In the genomic region with DNA sequence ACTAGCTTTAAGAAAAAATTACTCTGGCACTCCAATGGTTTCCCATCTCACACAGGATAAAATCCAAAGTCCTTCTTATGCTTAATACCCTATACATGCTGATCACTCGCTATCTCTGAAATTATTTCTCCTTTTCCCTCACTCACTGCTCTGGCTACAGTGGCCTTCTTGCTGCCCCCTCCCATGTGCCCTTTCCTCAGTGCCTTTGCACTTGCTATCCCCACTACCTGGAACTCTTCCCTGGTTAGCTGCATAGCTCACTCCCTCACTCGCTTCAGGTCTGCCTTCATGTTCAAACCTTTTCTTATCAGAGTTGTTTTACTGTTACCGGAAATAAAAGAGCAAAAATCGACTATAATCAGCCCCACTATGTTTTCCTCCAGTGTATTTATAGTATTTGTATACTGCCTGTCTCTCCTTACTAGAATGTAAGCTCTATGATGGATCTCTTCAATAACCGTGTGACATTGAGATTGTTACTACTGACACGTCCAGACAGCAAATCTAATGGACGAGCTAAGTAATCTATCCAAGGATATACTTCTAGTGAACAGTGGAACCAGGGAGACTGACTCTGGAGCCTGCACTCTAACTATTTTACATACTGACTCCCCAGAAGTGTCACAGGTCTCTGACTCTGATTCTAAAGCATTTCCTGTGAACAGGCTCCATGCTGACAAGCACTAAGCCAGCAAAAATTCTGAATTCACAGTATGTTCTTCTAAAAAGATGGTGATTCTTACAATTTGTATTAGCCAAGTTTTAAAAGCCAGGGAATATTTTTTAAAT, we compare ENCODE assay signal across 8 cellular contexts. TPM values are rescaled to one million over a fixed set of nuclear protein-coding genes. Genes with fewer than 3 reads are reported as not detected.
DNase-seq lines count a peak whose midpoint lies in the region; ATAC-seq and TF ChIP-seq lines count a peak whose summit lies in the region.
"Had no signal": no experiment of that assay in that cellular context is flagged by ENCODE, and none has a peak within 500 bp of the region (broad histone marks: within the 10 kb centered on the region; RNA-seq: fewer than 3 reads in every experiment).

No MANE protein-coding gene starts in this region.

- 0 out of 2 replicates have a peak, but pooled peaks cover 5% of the 10 kb centered on the region for H3K36me3 ChIP-seq in SU-DHL-6 (ENCODE audit: low read length)
- H3K36me3 ChIP-seq in smooth muscle cell (ENCODE audit: low read depth), result no peaks in the 10 kb centered on the region

- peak overlapping the region; percentile 52 for H3K4me2 ChIP-seq in SU-DHL-6 (ENCODE audit: low read depth, low read length, poor library complexity, severe bottlenecking)
- peak overlapping the region; percentile 65 for H3K4me2 ChIP-seq in smooth muscle cell

- H2AFZ ChIP-seq in SU-DHL-6 (ENCODE audit: low read depth, low read length, severe bottlenecking) (no peak overlapping the region), smooth muscle cell (ENCODE audit: low read depth) (peak overlapping the region; percentile 41)

- peak; percentile 19 for DNase-seq in germinal center (ENCODE audit: low spot score)
- DNase-seq in smooth muscle cell (lab: John Stamatoyannopoulos, UW; ENCODE audit: unreplicated experiment), result no peak
- DNase-seq in NCI-H510A treated with DMSO at 0.1 percent for 48 hours (lab: John Stamatoyannopoulos, UW), result no peak

- peaks cover 14% of the 10 kb centered on the region for H3K4me1 ChIP-seq in smooth muscle cell (ENCODE audit: low read depth)

- peak overlapping the region; percentile 17 for H3K9ac ChIP-seq in SU-DHL-6 (ENCODE audit: low read length)
- no peak overlapping the region for H3K9ac ChIP-seq in smooth muscle cell (ENCODE audit: low read depth)

- H3F3A ChIP-seq in SU-DHL-6 (ENCODE audit: insufficient read depth) (peaks cover 30% of the 10 kb centered on the region), smooth muscle cell (ENCODE audit: low read depth) (no peaks in the 10 kb centered on the region)

- H3K27me3 ChIP-seq in SU-DHL-6 (ENCODE audit: low read length) (no peaks in the 10 kb centered on the region), smooth muscle cell (ENCODE audit: low read depth) (no peaks in the 10 kb centered on the region)

- H3K27ac ChIP-seq in SU-DHL-6 (ENCODE audit: low read depth, low read length) (peak overlapping the region; percentile 29), smooth muscle cell (ENCODE audit: low read depth) (peak overlapping the region; percentile 41)

- H3K4me3 ChIP-seq in SU-DHL-6 (ENCODE audit: insufficient read depth, low read length, poor library complexity, severe bottlenecking) (peak overlapping the region; percentile 1), smooth muscle cell (no peak overlapping the region)

- TF ChIP-seq CTCF in SU-DHL-6 (IDR thresholded peaks at IDR 0.05; ENCODE audit: insufficient read depth, low read length, poor library complexity, severe bottlenecking), result no peak
- no peak for TF ChIP-seq CTCF in smooth muscle cell (IDR thresholded peaks at IDR 0.05; ENCODE audit: borderline replicate concordance, insufficient read depth, poor library complexity, severe bottlenecking)

- no peaks in the 10 kb centered on the region for H3K9me2 ChIP-seq in SU-DHL-6 (replicated peaks; ENCODE audit: insufficient read depth, low read length)

- H4K20me1 ChIP-seq in SU-DHL-6 (ENCODE audit: low read depth, low read length) (peaks cover 5% of the 10 kb centered on the region; the same call in 1 of the 2 replicates), smooth muscle cell (ENCODE audit: low read depth) (no peaks in the 10 kb centered on the region)

- 61% methylated on average over 7 of the region's 7 CpGs for WGBS in smooth muscle cell (ENCODE audit: low lambda C conversion rate)

- ATAC-seq in GM18907 (IDR thresholded peaks at IDR 0.05; ENCODE audit: unreplicated experiment) (peak; percentile 48), GM19455 (IDR thresholded peaks at IDR 0.05; ENCODE audit: unreplicated experiment) (no peak), GM19463 (IDR thresholded peaks at IDR 0.05; ENCODE audit: unreplicated experiment) (no peak)
- ATAC-seq: stimulated activated memory B cell treated with anti-CD40 and anti-IgM and Interleukin-4, amounts not matched to agents 10 μg/mL and 1 μg/mL and 100 μg/mL, for 72 hours had no signal

- H3K9me3 ChIP-seq in SU-DHL-6 (ENCODE audit: insufficient read depth, low read length) (no peaks in the 10 kb centered on the region), smooth muscle cell (replicated peaks; ENCODE audit: low read depth) (no peaks in the 10 kb centered on the region)

- H3K79me2 ChIP-seq in SU-DHL-6 (ENCODE audit: insufficient read depth, low read length) (peaks cover 69% of the 10 kb centered on the region), smooth muscle cell (ENCODE audit: low read depth) (no peaks in the 10 kb centered on the region)

RNA-seq across cellular contexts. Expression of a gene that starts 25.1 kb away (rescaled TPM):
- total RNA-seq in smooth muscle cell, result 0.85 TPM in 2 replicates
- 1.6 and 3.8 TPM in 2 replicates for polyA plus RNA-seq in smooth muscle cell
